ENCODE assay signal across 18 cellular contexts in the genomic region with DNA sequence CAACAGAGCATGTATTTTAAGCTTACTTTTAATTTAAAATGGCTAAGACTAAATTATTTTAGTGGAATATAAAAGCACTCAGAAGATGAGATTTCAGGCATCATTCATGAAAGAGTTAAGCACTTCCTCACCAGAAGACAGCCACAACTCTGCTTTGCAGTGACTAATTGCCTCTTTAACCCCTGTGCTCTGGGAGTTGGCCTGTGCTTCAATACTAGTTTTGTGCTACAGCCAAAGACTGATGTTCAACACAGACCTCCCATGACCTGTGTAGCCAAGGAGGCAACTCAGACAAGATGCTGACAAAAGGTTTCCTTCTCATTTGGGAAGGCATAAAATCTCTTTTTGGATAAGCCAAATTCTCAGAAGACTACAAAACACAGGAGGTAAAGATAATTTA.
DNase-seq lines count a peak whose midpoint lies in the region; ATAC-seq and TF ChIP-seq lines count a peak whose summit lies in the region.
"Had no signal": no experiment of that assay in that cellular context is flagged by ENCODE, and none has a peak within 500 bp of the region (broad histone marks: within the 10 kb centered on the region; RNA-seq: fewer than 3 reads in every experiment).

No MANE protein-coding gene starts in this region.

- H3K4me3 Mint-ChIP-seq in natural killer cell = no peak overlapping the region
- H3K4me3 Mint-ChIP-seq: activated CD8-positive, alpha-beta memory T cell treated with anti-CD3 and anti-CD28 coated beads, Interleukin-2, amount 10 ng/mL, durations not matched to agents 7 days and 5 days; IgD-negative memory B cell had no signal

- H3K36me3 ChIP-seq in BE2C = no peaks in the 10 kb centered on the region
- no peaks in the 10 kb centered on the region for H3K36me3 ChIP-seq in brain microvascular endothelial cell (replicated peaks)
- H3K36me3 ChIP-seq: colonic mucosa, esophagus muscularis mucosa, SJSA1, upper lobe of right lung had no signal

- no peaks in the 10 kb centered on the region for H3K9me3 Mint-ChIP-seq in natural killer cell
- H3K9me3 Mint-ChIP-seq: activated naive CD4-positive, alpha-beta T cell treated with anti-CD3 and anti-CD28 coated beads, Interleukin-2, amount 50 U/mL, for 72 hours; IgD-negative memory B cell had no signal

- ATAC-seq in natural killer cell = no peak
- no peak for ATAC-seq in GM18498 (IDR thresholded peaks at IDR 0.05; ENCODE audit: unreplicated experiment)
- no peak for ATAC-seq in Right ventricle myocardium inferior
- ATAC-seq: activated CD8-positive, alpha-beta memory T cell treated with anti-CD3 and anti-CD28 coated beads, Interleukin-2, amount 10 ng/mL, durations not matched to agents 7 days and 5 days; activated naive CD4-positive, alpha-beta T cell treated with anti-CD3 and anti-CD28 coated beads, Interleukin-2, amount 50 U/mL, for 72 hours; upper lobe of right lung had no signal

- peaks cover 0 to 6% of the 10 kb centered on the region in 2 donors for H3K4me1 Mint-ChIP-seq in natural killer cell
- H3K4me1 Mint-ChIP-seq: activated CD8-positive, alpha-beta memory T cell treated with anti-CD3 and anti-CD28 coated beads, Interleukin-2, amount 10 ng/mL, durations not matched to agents 7 days and 5 days; IgD-negative memory B cell had no signal

- H3K27ac Mint-ChIP-seq in natural killer cell = no peak overlapping the region
- H3K27ac Mint-ChIP-seq: activated CD8-positive, alpha-beta memory T cell treated with anti-CD3 and anti-CD28 coated beads, Interleukin-2, amount 10 ng/mL, durations not matched to agents 7 days and 5 days; activated naive CD4-positive, alpha-beta T cell treated with anti-CD3 and anti-CD28 coated beads, Interleukin-2, amount 50 U/mL, for 72 hours; IgD-negative memory B cell had no signal

- in situ Hi-C loops in brain microvascular endothelial cell (cut with HindIII; ENCODE audit: low pct_ligation_motif_present, low sequenced_read_pairs) = no loop called here

- DNase-seq in BE2C = peak; percentile 36
- DNase-seq in M059J (ENCODE audit: low read depth) = peak; percentile 16
- DNase-seq in brain microvascular endothelial cell = peak; percentile 48
- peak; percentile 5 for DNase-seq in iPS-NIHi11 (ENCODE audit: low spot score)
- DNase-seq in natural killer cell = no peak
- DNase-seq in GF-D8 (lab: John Stamatoyannopoulos, UW) = no peak
- DNase-seq in Right ventricle myocardium inferior (ENCODE audit: missing footprints) = no peak
- DNase-seq: activated CD8-positive, alpha-beta memory T cell treated with anti-CD3 and anti-CD28 coated beads, Interleukin-2, amount 10 ng/mL, durations not matched to agents 7 days and 5 days; colonic mucosa; NCI-H1694; NCI-H748 treated with DMSO at 0.1 percent for 48 hours; stimulated activated CD8-positive, alpha-beta memory T cell treated with anti-CD3 and anti-CD28 coated beads, Interleukin-4, amount 100 ng/mL, for 48 hours; upper lobe of right lung had no signal

- H3K27me3 Mint-ChIP-seq in natural killer cell (ENCODE audit: low read depth in 2 of 2) = no peaks in the 10 kb centered on the region
- H3K27me3 Mint-ChIP-seq: activated CD8-positive, alpha-beta memory T cell treated with anti-CD3 and anti-CD28 coated beads, Interleukin-2, amount 10 ng/mL, durations not matched to agents 7 days and 5 days; IgD-negative memory B cell had no signal

- H3K9me3 ChIP-seq in BE2C = no peaks in the 10 kb centered on the region
- H3K9me3 ChIP-seq: colonic mucosa, esophagus muscularis mucosa, SJSA1, upper lobe of right lung had no signal

- peaks cover 17% of the 10 kb centered on the region for H3K4me1 ChIP-seq in BE2C
- H3K4me1 ChIP-seq: colonic mucosa, esophagus muscularis mucosa, SJSA1, upper lobe of right lung had no signal

- no peak for TF ChIP-seq CTCF in BE2C (IDR thresholded peaks at IDR 0.05; ENCODE audit: low read depth, low read length)
- no peak for TF ChIP-seq CTCF in brain microvascular endothelial cell (IDR thresholded peaks at IDR 0.05; ENCODE audit: low read depth, low read length, missing control alignments)
- TF ChIP-seq CTCF in natural killer cell (IDR thresholded peaks at IDR 0.05) = no peak

- intact Hi-C loops in natural killer cell (cut with micrococcal nuclease) = no loop called here
- intact Hi-C loops in Right ventricle myocardium inferior (cut with DNase I) = no loop called here

- no peak overlapping the region for H3K27ac ChIP-seq in brain microvascular endothelial cell
- H3K27ac ChIP-seq: colonic mucosa, esophagus muscularis mucosa, SJSA1, upper lobe of right lung had no signal

- H3K27me3 ChIP-seq in BE2C = no peaks in the 10 kb centered on the region
- no peaks in the 10 kb centered on the region for H3K27me3 ChIP-seq in brain microvascular endothelial cell (replicated peaks)
- H3K27me3 ChIP-seq: colonic mucosa, esophagus muscularis mucosa, SJSA1, upper lobe of right lung had no signal

- H3K4me3 ChIP-seq in BE2C (ENCODE audit: low read depth, low read length) = no peak overlapping the region
- H3K4me3 ChIP-seq in brain microvascular endothelial cell (ENCODE audit: low read depth, low read length) = no peak overlapping the region
- H3K4me3 ChIP-seq: colonic mucosa, esophagus muscularis mucosa, SJSA1, upper lobe of right lung had no signal

- no peaks in the 10 kb centered on the region for H3K36me3 Mint-ChIP-seq in natural killer cell
- H3K36me3 Mint-ChIP-seq: activated naive CD4-positive, alpha-beta T cell treated with anti-CD3 and anti-CD28 coated beads, Interleukin-2, amount 50 U/mL, for 72 hours had no signal

Comparison
In these comparisons a context has a peak if more than half of its experiments do, and no peak if none do; other contexts are left out.
1. DNase-seq: peak in BE2C (single experiment), M059J (single experiment), brain microvascular endothelial cell (single experiment) and iPS-NIHi11 (single experiment); none in natural killer cell (single experiment), GF-D8 (single experiment) and Right ventricle myocardium inferior (single experiment).